Comparison of ENCODE assay signal across 1 cellular context in the genomic region with DNA sequence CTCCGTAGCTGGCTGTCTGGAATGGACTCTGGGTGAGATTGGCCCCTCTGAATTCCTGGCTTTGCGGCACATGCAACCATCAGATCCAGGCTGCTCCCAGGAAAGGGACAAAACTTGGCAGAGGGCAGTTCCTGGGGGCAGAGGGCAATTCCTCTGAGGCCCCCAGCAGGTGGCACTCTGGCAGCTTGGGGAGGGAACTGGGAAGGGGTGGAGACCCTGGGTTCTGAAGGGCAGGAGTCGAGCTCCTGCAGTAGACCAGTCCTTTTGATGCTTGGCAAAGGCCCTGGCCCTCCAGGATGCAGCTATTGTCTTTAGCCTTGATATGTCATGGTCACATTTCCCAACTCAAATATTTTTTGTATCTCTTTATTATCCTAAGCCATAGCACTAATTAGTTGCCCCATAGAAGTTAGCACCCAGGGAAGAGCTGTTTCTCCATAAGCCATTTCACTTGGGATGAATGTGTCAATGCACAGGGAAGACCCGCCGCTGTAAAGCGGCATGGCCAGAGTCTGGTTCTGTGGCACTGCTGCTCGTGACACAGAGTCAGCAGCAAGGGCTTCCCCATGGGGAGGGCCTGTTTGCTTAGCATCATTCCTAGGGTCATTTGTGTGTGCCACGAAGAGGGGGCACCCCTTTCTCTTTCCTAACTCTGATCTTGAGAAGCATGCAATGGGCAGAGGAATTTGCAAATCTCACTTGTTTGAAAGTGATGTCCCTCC.
TF ChIP-seq lines count a peak whose summit lies in the region.

No MANE protein-coding gene starts in this region.

TF ChIP-seq in H1, 55 proteins besides CTCF, POLR2A, EP300 and RAD21:
- TF ChIP-seq CBX5 (IDR thresholded peaks at IDR 0.05; ENCODE audit: low read depth, low read length) (no peak), CBX8 (IDR thresholded peaks at IDR 0.05; ENCODE audit: borderline replicate concordance, low read depth, low read length) (no peak), RNF2 (IDR thresholded peaks at IDR 0.05; ENCODE audit: borderline replicate concordance, low read depth, low read length, missing control alignments, poor library complexity, severe bottlenecking) (no peak), TCF12 (IDR thresholded peaks at IDR 0.05; ENCODE audit: low read depth, low read length) (no peak)
TF ChIP-seq in H1: peak in this region for 0.
